Comparison of ENCODE assay signal across 1 cellular context in the genomic region with DNA sequence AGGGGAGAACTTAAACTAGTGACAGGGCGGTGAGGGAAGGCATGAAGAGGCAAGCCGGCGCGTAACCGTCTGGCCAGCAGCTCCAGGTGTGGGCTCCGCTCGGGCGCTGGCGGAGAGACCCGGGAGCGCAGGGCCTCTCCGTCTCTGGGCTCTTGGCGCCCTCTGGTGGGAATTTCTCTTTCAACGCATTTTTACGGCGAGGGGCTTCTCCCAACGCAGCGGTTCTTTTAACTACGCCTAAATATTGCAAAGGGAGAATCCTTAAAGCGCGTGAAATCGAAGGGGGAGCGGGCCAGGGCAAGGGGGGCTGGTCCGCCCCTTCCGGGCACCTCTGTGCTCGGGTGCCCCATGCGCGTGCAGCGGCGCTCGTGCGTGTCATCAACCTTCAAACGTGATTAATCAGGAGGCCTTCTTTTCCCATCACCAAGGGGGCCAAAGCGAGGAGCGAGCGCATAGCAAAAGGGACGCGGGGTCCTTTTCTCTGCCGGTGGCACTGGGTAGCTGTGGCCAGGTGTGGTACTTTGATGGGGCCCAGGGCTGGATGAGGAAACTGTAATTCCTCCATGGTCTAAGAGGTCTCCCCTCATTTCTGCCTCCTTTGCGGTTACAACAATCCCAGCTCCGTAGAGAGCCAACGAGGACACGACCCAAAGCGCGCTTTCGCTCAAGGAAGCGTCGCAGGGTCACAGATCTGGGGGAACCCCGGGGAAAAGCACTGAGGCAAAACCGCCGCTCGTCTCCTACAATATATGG.
TF ChIP-seq lines count a peak whose summit lies in the region.

No MANE protein-coding gene starts in this region.

TF ChIP-seq in GM12878, 131 proteins besides CTCF, POLR2A, EP300 and RAD21 (continued from another document):
- TF ChIP-seq USF2 (IDR thresholded peaks at IDR 0.05; ENCODE audit: borderline replicate concordance, low read depth, low read length) = no peak
- TF ChIP-seq E2F4 (IDR thresholded peaks at IDR 0.05; ENCODE audit: low read depth, low read length) = no peak
- TF ChIP-seq, protein P1, sequence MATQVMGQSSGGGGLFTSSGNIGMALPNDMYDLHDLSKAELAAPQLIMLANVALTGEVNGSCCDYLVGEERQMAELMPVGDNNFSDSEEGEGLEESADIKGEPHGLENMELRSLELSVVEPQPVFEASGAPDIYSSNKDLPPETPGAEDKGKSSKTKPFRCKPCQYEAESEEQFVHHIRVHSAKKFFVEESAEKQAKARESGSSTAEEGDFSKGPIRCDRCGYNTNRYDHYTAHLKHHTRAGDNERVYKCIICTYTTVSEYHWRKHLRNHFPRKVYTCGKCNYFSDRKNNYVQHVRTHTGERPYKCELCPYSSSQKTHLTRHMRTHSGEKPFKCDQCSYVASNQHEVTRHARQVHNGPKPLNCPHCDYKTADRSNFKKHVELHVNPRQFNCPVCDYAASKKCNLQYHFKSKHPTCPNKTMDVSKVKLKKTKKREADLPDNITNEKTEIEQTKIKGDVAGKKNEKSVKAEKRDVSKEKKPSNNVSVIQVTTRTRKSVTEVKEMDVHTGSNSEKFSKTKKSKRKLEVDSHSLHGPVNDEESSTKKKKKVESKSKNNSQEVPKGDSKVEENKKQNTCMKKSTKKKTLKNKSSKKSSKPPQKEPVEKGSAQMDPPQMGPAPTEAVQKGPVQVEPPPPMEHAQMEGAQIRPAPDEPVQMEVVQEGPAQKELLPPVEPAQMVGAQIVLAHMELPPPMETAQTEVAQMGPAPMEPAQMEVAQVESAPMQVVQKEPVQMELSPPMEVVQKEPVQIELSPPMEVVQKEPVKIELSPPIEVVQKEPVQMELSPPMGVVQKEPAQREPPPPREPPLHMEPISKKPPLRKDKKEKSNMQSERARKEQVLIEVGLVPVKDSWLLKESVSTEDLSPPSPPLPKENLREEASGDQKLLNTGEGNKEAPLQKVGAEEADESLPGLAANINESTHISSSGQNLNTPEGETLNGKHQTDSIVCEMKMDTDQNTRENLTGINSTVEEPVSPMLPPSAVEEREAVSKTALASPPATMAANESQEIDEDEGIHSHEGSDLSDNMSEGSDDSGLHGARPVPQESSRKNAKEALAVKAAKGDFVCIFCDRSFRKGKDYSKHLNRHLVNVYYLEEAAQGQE (IDR thresholded peaks at IDR 0.05; ENCODE audit: low read depth, low read length) = 0 out of 2 replicates have a peak, but pooled peaks have one; percentile 30
- TF ChIP-seq SUPT20H (IDR thresholded peaks at IDR 0.05; ENCODE audit: borderline replicate concordance, control insufficient read depth, low read depth, low read length) = no peak
- no peak for TF ChIP-seq BACH1 (IDR thresholded peaks at IDR 0.05; ENCODE audit: borderline replicate concordance)
- no peak for TF ChIP-seq ZZZ3 (IDR thresholded peaks at IDR 0.05; ENCODE audit: control insufficient read depth, insufficient read length, low read depth)
- TF ChIP-seq BHLHE40 (IDR thresholded peaks at IDR 0.05; ENCODE audit: borderline replicate concordance in 1 of 2, low read depth in 2 of 2, low read length in 1 of 2) = peak in 1 of 2 experiments; percentile 88; a peak in 2 of 4 replicates
- no peak for TF ChIP-seq POU2F2 (IDR thresholded peaks at IDR 0.05; ENCODE audit: borderline replicate concordance, low read depth, low read length)
- TF ChIP-seq E4F1 (IDR thresholded peaks at IDR 0.05; ENCODE audit: borderline replicate concordance, partially characterized antibody) = no peak
- no peak for TF ChIP-seq ATF7 (IDR thresholded peaks at IDR 0.05; ENCODE audit: low read depth)
- TF ChIP-seq CHD1 (IDR thresholded peaks at IDR 0.05; ENCODE audit: low read depth, low read length) = no peak
- no peak for TF ChIP-seq JUNB (IDR thresholded peaks at IDR 0.05)
- TF ChIP-seq STAT3 (IDR thresholded peaks at IDR 0.05; ENCODE audit: low read depth, low read length) = no peak
- TF ChIP-seq LARP7 (IDR thresholded peaks at IDR 0.05) = peak; percentile 53; the same call in 1 of the 2 replicates
- no peak for TF ChIP-seq MYC (IDR thresholded peaks at IDR 0.05; ENCODE audit: insufficient read depth, insufficient read length, insufficient replicate concordance, low read length, severe bottlenecking)
- TF ChIP-seq RUNX3 (IDR thresholded peaks at IDR 0.05; ENCODE audit: low read length) = peak; percentile 8; the same call in 1 of the 2 replicates
- no peak for TF ChIP-seq CREM (IDR thresholded peaks at IDR 0.05; ENCODE audit: low read depth)
- TF ChIP-seq RB1 (IDR thresholded peaks at IDR 0.05; ENCODE audit: borderline replicate concordance) = peak; percentile 60; the same call in 1 of the 2 replicates
- TF ChIP-seq GABPA (IDR thresholded peaks at IDR 0.05; ENCODE audit: low read depth) = no peak
- TF ChIP-seq CEBPZ (IDR thresholded peaks at IDR 0.05; ENCODE audit: low read depth, low read length) = no peak
- TF ChIP-seq RCOR1 (conservative IDR thresholded peaks at IDR 0.05; ENCODE audit: low read depth, low read length) = no peak
TF ChIP-seq in GM12878: peak in this region for 9.
